18 cellular contexts compared by ENCODE assay signal in genomic region chr3:23682646-23683045, GRCh38.
"Had no signal": no experiment of that assay in that cellular context is flagged by ENCODE, and none has a peak within 500 bp of the region (broad histone marks: within the 10 kb centered on the region; RNA-seq: fewer than 3 reads in every experiment).

No MANE protein-coding gene starts in this region.

- H3K36me3 ChIP-seq: upper lobe of right lung had no signal

- H3K27ac ChIP-seq: body of pancreas, epithelial cell of prostate, parathyroid adenoma, upper lobe of right lung had no signal

- H3K27me3 ChIP-seq: body of pancreas, upper lobe of right lung had no signal

- H3K4me3 Mint-ChIP-seq: activated CD4-positive, alpha-beta T cell treated with anti-CD3 and anti-CD28 coated beads, Interleukin-2, amount 10 ng/mL, durations not matched to agents 24 days and 14 days; activated CD8-positive, alpha-beta T cell treated with anti-CD3 and anti-CD28 coated beads, Interleukin-2, amount 10 ng/mL, durations not matched to agents 7 days and 5 days; activated naive CD8-positive, alpha-beta T cell treated with anti-CD3 and anti-CD28 coated beads, Interleukin-2, amount 10 ng/mL, durations not matched to agents 7 days and 5 days; activated T-cell treated with anti-CD3 and anti-CD28 coated beads, Interleukin-2, amount 50 U/mL, for 24 hours; effector memory CD8-positive, alpha-beta T cell; nephron; stimulated activated naive B cell treated with anti-CD40 and anti-IgM and Interleukin-4, amounts not matched to agents 10 μg/mL and 1 μg/mL and 100 μg/mL, for 72 hours had no signal

- H3K4me1 Mint-ChIP-seq: activated CD4-positive, alpha-beta T cell treated with anti-CD3 and anti-CD28 coated beads, Interleukin-2, amount 10 ng/mL, durations not matched to agents 24 days and 14 days; activated naive CD8-positive, alpha-beta T cell treated with anti-CD3 and anti-CD28 coated beads, Interleukin-2, amount 10 ng/mL, durations not matched to agents 7 days and 5 days; stimulated activated naive B cell treated with anti-CD40 and anti-IgM and Interleukin-4, amounts not matched to agents 10 μg/mL and 1 μg/mL and 100 μg/mL, for 72 hours had no signal

- ATAC-seq: activated CD8-positive, alpha-beta T cell treated with anti-CD3 and anti-CD28 coated beads, Interleukin-2, amount 10 ng/mL, durations not matched to agents 7 days and 5 days; body of pancreas; effector memory CD8-positive, alpha-beta T cell; stimulated activated naive B cell treated with anti-CD40 and anti-IgM and Interleukin-4, amounts not matched to agents 10 μg/mL and 1 μg/mL and 100 μg/mL, for 72 hours; upper lobe of right lung had no signal

- H3K27me3 Mint-ChIP-seq: activated CD4-positive, alpha-beta T cell treated with anti-CD3 and anti-CD28 coated beads, Interleukin-2, amount 10 ng/mL, durations not matched to agents 24 days and 14 days; stimulated activated naive B cell treated with anti-CD40 and anti-IgM and Interleukin-4, amounts not matched to agents 10 μg/mL and 1 μg/mL and 100 μg/mL, for 72 hours had no signal

- DNase-seq: activated CD4-positive, alpha-beta T cell treated with anti-CD3 and anti-CD28 coated beads, Interleukin-2, amount 10 ng/mL, durations not matched to agents 24 days and 14 days; activated CD8-positive, alpha-beta T cell treated with anti-CD3 and anti-CD28 coated beads, Interleukin-2, amount 10 ng/mL, durations not matched to agents 7 days and 5 days; activated naive CD4-positive, alpha-beta T cell treated with Interleukin-2 at 50 U/mL for 16 hours; activated naive CD8-positive, alpha-beta T cell treated with anti-CD3 and anti-CD28 coated beads, Interleukin-2, amount 10 ng/mL, durations not matched to agents 7 days and 5 days; activated T-cell treated with anti-CD3 and anti-CD28 coated beads, Interleukin-2, amount 50 U/mL, for 24 hours; amygdala; body of pancreas; caudate nucleus; effector memory CD8-positive, alpha-beta T cell; foreskin melanocyte; hypothalamus; stimulated activated naive B cell treated with anti-CD40 and anti-IgM and Interleukin-4, amounts not matched to agents 10 μg/mL and 1 μg/mL and 100 μg/mL, for 72 hours; upper lobe of right lung had no signal

- H3K4me3 ChIP-seq: body of pancreas, lung, upper lobe of right lung had no signal

- H3K36me3 Mint-ChIP-seq: activated naive CD8-positive, alpha-beta T cell treated with anti-CD3 and anti-CD28 coated beads, Interleukin-2, amount 10 ng/mL, durations not matched to agents 7 days and 5 days had no signal

- H3K4me1 ChIP-seq: parathyroid adenoma, upper lobe of right lung had no signal

- H3K9me3 Mint-ChIP-seq: activated T-cell treated with anti-CD3 and anti-CD28 coated beads, Interleukin-2, amount 50 U/mL, for 24 hours; activated T-helper 2 cell treated with anti-CD3 and anti-CD28 coated beads, Interferon-gamma antibody, Interleukin-2, Interleukin-4, amounts not matched to agents 10 μg/mL and 5 μg/mL and 100 μg/mL, durations not matched to agents 14 hours and 24 hours and 36 hours; effector memory CD8-positive, alpha-beta T cell had no signal

- H3K9me3 ChIP-seq: body of pancreas, upper lobe of right lung had no signal

- H3K9ac ChIP-seq: parathyroid adenoma had no signal

- H3K27ac Mint-ChIP-seq: activated CD4-positive, alpha-beta T cell treated with anti-CD3 and anti-CD28 coated beads, Interleukin-2, amount 10 ng/mL, durations not matched to agents 24 days and 14 days; activated CD8-positive, alpha-beta T cell treated with anti-CD3 and anti-CD28 coated beads, Interleukin-2, amount 10 ng/mL, durations not matched to agents 7 days and 5 days; activated naive CD8-positive, alpha-beta T cell treated with anti-CD3 and anti-CD28 coated beads, Interleukin-2, amount 10 ng/mL, durations not matched to agents 7 days and 5 days; activated T-cell treated with anti-CD3 and anti-CD28 coated beads, Interleukin-2, amount 50 U/mL, for 24 hours; activated T-helper 2 cell treated with anti-CD3 and anti-CD28 coated beads, Interferon-gamma antibody, Interleukin-2, Interleukin-4, amounts not matched to agents 10 μg/mL and 5 μg/mL and 100 μg/mL, durations not matched to agents 14 hours and 24 hours and 36 hours; effector memory CD8-positive, alpha-beta T cell; stimulated activated naive B cell treated with anti-CD40 and anti-IgM and Interleukin-4, amounts not matched to agents 10 μg/mL and 1 μg/mL and 100 μg/mL, for 72 hours had no signal
